Comparison of ENCODE assay signal across 38 cellular contexts in genomic region chr7:155845226-155845625, GRCh38. TPM values are rescaled to one million over a fixed set of nuclear protein-coding genes. Genes with fewer than 3 reads are reported as not detected.
"Had no signal": no experiment of that assay in that cellular context is flagged by ENCODE, and none has a peak within 500 bp of the region (broad histone marks: within the 10 kb centered on the region; RNA-seq: fewer than 3 reads in every experiment).

No MANE protein-coding gene starts in this region.

- H3K36me3 ChIP-seq: adrenal gland, breast epithelium, MG63, Peyer's patch, WERI-Rb-1 had no signal

- H3K36me3 Mint-ChIP-seq: activated naive CD4-positive, alpha-beta T cell treated with anti-CD3 and anti-CD28 coated beads, Interleukin-2, amount 50 U/mL, for 72 hours had no signal

- H3K27ac ChIP-seq: adrenal gland, breast epithelium, WERI-Rb-1 had no signal

- H3K4me1 Mint-ChIP-seq: activated T-helper 17 cell treated with anti-CD3 and anti-CD28 coated beads, Interleukin-2, amount 50 U/mL, for 72 hours had no signal

- H3K4me3 ChIP-seq: adrenal gland, body of pancreas, breast epithelium, MG63, Peyer's patch had no signal

- H3K9me3 ChIP-seq: adrenal gland, body of pancreas, breast epithelium, MG63, Peyer's patch had no signal

- H3K4me1 ChIP-seq: adrenal gland, breast epithelium had no signal

- DNase-seq: activated CD4-positive, alpha-beta T cell treated with anti-CD3 and anti-CD28 coated beads for 1 hour; activated CD4-positive, alpha-beta T cell treated with anti-CD3 and anti-CD28 coated beads for 48 hours; activated CD4-positive, CD25-positive, alpha-beta regulatory T cell; activated CD8-positive, alpha-beta T cell treated with anti-CD3 and anti-CD28 coated beads for 36 hours; activated gamma-delta T cell treated with Interleukin-2 at 50 U/mL for 16 hours; activated naive CD4-positive, alpha-beta T cell treated with anti-CD3 and anti-CD28 coated beads for 36 hours; activated T-cell treated with anti-CD3 and anti-CD28 coated beads, Interleukin-2, amount 50 U/mL, for 1 hour; activated T-cell treated with anti-CD3 and anti-CD28 coated beads, Interleukin-2, amount 50 U/mL, for 72 hours; adrenal gland; body of pancreas; caudate nucleus; cerebellar nuclear complex; Kasumi-1; KG1; MG63; MV-4-11; NCI-H1092; NCI-H1436 treated with DMSO at 0.1 percent for 48 hours; NCI-H1694 treated with DMSO at 0.1 percent for 48 hours; NCI-H2029; NCI-H345; NCI-H526; NCI-H748 treated with DMSO at 0.1 percent for 48 hours; NK-92 treated with Interleukin-12 subunit alpha and Interleukin-12 subunit beta, amount 100 ng/mL, for 24 hours; PC-3; Right ventricle myocardium superior; RPMI8226; SW 1271; T-helper 1 cell; T-helper 2 cell; T-helper 9 cell; WERI-Rb-1 had no signal

- H3K27ac Mint-ChIP-seq: activated CD8-positive, alpha-beta T cell treated with anti-CD3 and anti-CD28 coated beads for 36 hours; activated naive CD4-positive, alpha-beta T cell treated with anti-CD3 and anti-CD28 coated beads for 36 hours; activated naive CD4-positive, alpha-beta T cell treated with anti-CD3 and anti-CD28 coated beads, Interleukin-2, amount 50 U/mL, for 72 hours; activated T-cell treated with anti-CD3 and anti-CD28 coated beads, Interleukin-2, amount 50 U/mL, for 72 hours; activated T-helper 17 cell treated with anti-CD3 and anti-CD28 coated beads, Interleukin-2, amount 50 U/mL, for 72 hours had no signal

- H3K9me3 Mint-ChIP-seq: activated CD8-positive, alpha-beta T cell treated with anti-CD3 and anti-CD28 coated beads for 36 hours; activated naive CD4-positive, alpha-beta T cell treated with anti-CD3 and anti-CD28 coated beads for 36 hours; activated naive CD4-positive, alpha-beta T cell treated with anti-CD3 and anti-CD28 coated beads, Interleukin-2, amount 50 U/mL, for 72 hours; activated T-cell treated with anti-CD3 and anti-CD28 coated beads, Interleukin-2, amount 50 U/mL, for 72 hours; activated T-helper 17 cell treated with anti-CD3 and anti-CD28 coated beads, Interleukin-2, amount 50 U/mL, for 72 hours had no signal

- H3K4me3 Mint-ChIP-seq: activated CD8-positive, alpha-beta T cell treated with anti-CD3 and anti-CD28 coated beads for 36 hours; activated naive CD4-positive, alpha-beta T cell treated with anti-CD3 and anti-CD28 coated beads for 36 hours; activated T-cell treated with anti-CD3 and anti-CD28 coated beads, Interleukin-2, amount 50 U/mL, for 72 hours; activated T-helper 17 cell treated with anti-CD3 and anti-CD28 coated beads, Interleukin-2, amount 50 U/mL, for 72 hours had no signal

- ATAC-seq: activated CD8-positive, alpha-beta T cell treated with anti-CD3 and anti-CD28 coated beads for 36 hours; activated naive CD4-positive, alpha-beta T cell treated with anti-CD3 and anti-CD28 coated beads, Interleukin-2, amount 50 U/mL, for 72 hours; activated T-cell treated with anti-CD3 and anti-CD28 coated beads, Interleukin-2, amount 50 U/mL, for 72 hours; activated T-helper 17 cell treated with anti-CD3 and anti-CD28 coated beads, Interleukin-2, amount 50 U/mL, for 72 hours; body of pancreas; PC-3 had no signal

- FAIRE-seq: astrocyte had no signal

- H3K27me3 ChIP-seq: adrenal gland, body of pancreas, MG63, Peyer's patch had no signal

RNA-seq across cellular contexts. Expression of gene SHH, which starts 33.0 kb away (rescaled TPM):
- total RNA-seq: activated CD8-positive, alpha-beta memory T cell treated with anti-CD3 and anti-CD28 coated beads for 36 hours; activated CD8-positive, alpha-beta T cell treated with anti-CD3 and anti-CD28 coated beads for 36 hours; activated naive CD4-positive, alpha-beta T cell treated with anti-CD3 and anti-CD28 coated beads for 36 hours; activated naive CD4-positive, alpha-beta T cell treated with anti-CD3 and anti-CD28 coated beads, Interleukin-2, amount 50 U/mL, for 72 hours; activated T-helper 17 cell treated with anti-CD3 and anti-CD28 coated beads, Interleukin-2, amount 50 U/mL, for 72 hours; breast epithelium; Right ventricle myocardium superior had no signal
